ENCODE assay signal across 1 cellular context in genomic region chr9:94979904-94980507, GRCh38.
A peak's percentile ranks its signal among the peaks of the same experiment; 100 is the strongest.
TF ChIP-seq lines count a peak whose summit lies in the region.

No MANE protein-coding gene starts in this region.

TF ChIP-seq in HepG2, 621 proteins besides CTCF, POLR2A, EP300 and RAD21:
- TF ChIP-seq SMYD3 (CRISPR knock-in tag; IDR thresholded peaks at IDR 0.05) (no peak), ZNF687 (CRISPR knock-in tag; IDR thresholded peaks at IDR 0.05) (peak; percentile 30), ZNF329 (CRISPR knock-in tag; IDR thresholded peaks at IDR 0.05; ENCODE audit: low read depth) (peak; percentile 69; the same call in 1 of the 2 replicates)
